Comparison of ENCODE assay signal across 30 cellular contexts in the genomic region with DNA sequence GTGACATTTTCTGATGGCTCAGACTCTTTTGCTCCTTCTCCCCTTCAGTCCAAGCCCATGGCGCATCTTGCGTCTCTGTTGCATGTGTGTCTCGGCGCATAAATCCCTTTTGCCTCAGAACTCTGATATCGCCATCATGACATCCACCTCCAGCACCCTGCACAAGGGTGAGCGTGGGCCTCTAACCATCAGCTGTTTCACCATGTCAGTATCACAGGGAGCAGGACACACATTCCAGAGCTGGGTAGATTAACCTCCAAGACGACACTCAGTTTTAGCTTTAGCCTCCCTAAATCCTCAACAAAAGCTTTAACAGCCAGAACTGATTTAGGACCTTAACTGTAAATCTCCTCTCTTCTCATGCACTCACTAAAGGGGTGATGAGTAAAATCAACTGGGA.
"Had no signal": no experiment of that assay in that cellular context is flagged by ENCODE, and none has a peak within 500 bp of the region (broad histone marks: within the 10 kb centered on the region; RNA-seq: fewer than 3 reads in every experiment).

No MANE protein-coding gene starts in this region.

- H3K4me3 ChIP-seq: dorsolateral prefrontal cortex, gastrocnemius medialis, left lung, mucosa of descending colon, prostate gland, right atrium auricular region, sigmoid colon, skin epidermis, spleen, suprapubic skin, transverse colon, vagina had no signal

- H3K4me1 Mint-ChIP-seq: mesothelial cell of epicardium had no signal

- H3K4me1 ChIP-seq: left lung, prostate gland, sigmoid colon, suprapubic skin, transverse colon, vagina had no signal

- ATAC-seq: esophagus mucosa; gastrocnemius medialis; left cardiac atrium; left lung; mucosa of descending colon; stimulated activated memory B cell treated with anti-CD40 and anti-IgM and Interleukin-4, amounts not matched to agents 10 μg/mL and 1 μg/mL and 100 μg/mL, for 72 hours had no signal

- DNase-seq: cerebellar nuclear complex; dorsolateral prefrontal cortex; effector CD8-positive, alpha-beta T cell; endodermal cell; foreskin fibroblast; gastrocnemius medialis; head of caudate nucleus; left cardiac atrium; left lung; mesenchymal stem cell; mucosa of descending colon; naive B cell; sigmoid colon; spleen; stimulated activated CD4-positive, alpha-beta T cell treated with anti-CD3 and anti-CD28 coated beads, Interleukin-4, amount 100 ng/mL, for 4 hours; transverse colon had no signal

- FAIRE-seq: colon, islet of Langerhans had no signal

- H3K36me3 ChIP-seq: gastrocnemius medialis, left lung, neutrophil, prostate gland, right atrium auricular region, sigmoid colon, spleen, suprapubic skin, transverse colon, vagina had no signal

- H3K36me3 Mint-ChIP-seq: mesothelial cell of epicardium had no signal

- H3K27ac Mint-ChIP-seq: endodermal cell; mesothelial cell of epicardium; stimulated activated memory B cell treated with anti-CD40 and anti-IgM and Interleukin-4, amounts not matched to agents 10 μg/mL and 1 μg/mL and 100 μg/mL, for 72 hours; stimulated activated naive CD8-positive, alpha-beta T cell treated with anti-CD3 and anti-CD28 coated beads, Interleukin-15, Interleukin-2, amounts not matched to agents 100 ng/mL and 50 ng/mL, for 24 hours had no signal

- H3K4me3 Mint-ChIP-seq: endodermal cell; mesothelial cell of epicardium; naive B cell; nephron; stimulated activated memory B cell treated with anti-CD40 and anti-IgM and Interleukin-4, amounts not matched to agents 10 μg/mL and 1 μg/mL and 100 μg/mL, for 72 hours; stimulated activated naive CD8-positive, alpha-beta T cell treated with anti-CD3 and anti-CD28 coated beads, Interleukin-15, Interleukin-2, amounts not matched to agents 100 ng/mL and 50 ng/mL, for 24 hours had no signal

- H3K9me3 Mint-ChIP-seq: endodermal cell, mesothelial cell of epicardium, naive B cell had no signal

- H3K9me3 ChIP-seq: gastrocnemius medialis, left lung, mucosa of descending colon, neutrophil, prostate gland, right atrium auricular region, sigmoid colon, spleen, suprapubic skin, transverse colon, vagina had no signal

- H3K27ac ChIP-seq: dorsolateral prefrontal cortex, epithelial cell of prostate, gastrocnemius medialis, left lung, neutrophil, prostate gland, right atrium auricular region, sigmoid colon, skin epidermis, spleen, suprapubic skin, transverse colon, vagina had no signal

- H3K27me3 ChIP-seq: gastrocnemius medialis, left lung, right atrium auricular region, sigmoid colon, spleen, transverse colon, vagina had no signal

- H3K27me3 Mint-ChIP-seq: naive B cell; stimulated activated memory B cell treated with anti-CD40 and anti-IgM and Interleukin-4, amounts not matched to agents 10 μg/mL and 1 μg/mL and 100 μg/mL, for 72 hours had no signal
